Comparison of ENCODE assay signal across 18 cellular contexts in the genomic region with DNA sequence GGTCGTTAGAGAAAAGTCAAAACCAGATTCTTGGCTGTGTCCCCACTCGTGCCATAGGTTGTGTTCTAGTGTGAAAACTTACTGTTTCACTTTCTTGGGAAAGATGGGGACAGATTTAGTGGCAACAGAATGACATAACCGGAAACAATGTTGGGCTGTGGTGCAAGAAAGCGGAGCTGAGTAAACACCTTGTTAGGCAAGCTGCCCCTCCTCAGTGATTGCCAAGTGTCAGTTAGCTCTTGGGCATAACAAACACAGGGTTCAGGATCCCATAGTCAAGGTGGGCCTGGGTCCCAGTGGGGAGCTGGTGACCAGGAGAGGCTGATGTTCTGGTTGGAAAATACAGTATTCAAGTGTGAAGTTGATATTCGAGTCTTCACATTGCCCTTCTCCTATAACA. TPM values are rescaled to one million over a fixed set of nuclear protein-coding genes. Genes with fewer than 3 reads are reported as not detected.
A peak's percentile ranks its signal among the peaks of the same experiment; 100 is the strongest.
DNase-seq lines count a peak whose midpoint lies in the region; ATAC-seq and TF ChIP-seq lines count a peak whose summit lies in the region.
"Had no signal": no experiment of that assay in that cellular context is flagged by ENCODE, and none has a peak within 500 bp of the region (broad histone marks: within the 10 kb centered on the region; RNA-seq: fewer than 3 reads in every experiment).

No MANE protein-coding gene starts in this region.

- ATAC-seq in WTC11: no peak
- ATAC-seq: activated naive CD8-positive, alpha-beta T cell treated with anti-CD3 and anti-CD28 coated beads, Interleukin-2, amount 50 U/mL, for 24 hours had no signal

- CTCF ChIA-PET in WTC11 (lab: Charles Lee): no interaction called here

- no peak for TF ChIP-seq CTCF in WTC11 (IDR thresholded peaks at IDR 0.05)

- H3K27ac ChIP-seq in subcutaneous abdominal adipose tissue (ENCODE audit: low read depth, low read length): peak overlapping the region; percentile 6
- H3K27ac ChIP-seq: transverse colon had no signal

- H3K9ac ChIP-seq in subcutaneous abdominal adipose tissue (ENCODE audit: low read length in 5 of 5): no peak overlapping the region

- H3K4me3 Mint-ChIP-seq in WTC11: no peak overlapping the region
- H3K4me3 Mint-ChIP-seq: activated naive CD8-positive, alpha-beta T cell treated with anti-CD3 and anti-CD28 coated beads, Interleukin-2, amount 50 U/mL, for 24 hours; CD8-positive, alpha-beta memory T cell; central memory CD8-positive, alpha-beta T cell; mesothelial cell of epicardium had no signal

- H3K9me3 Mint-ChIP-seq in WTC11: no peaks in the 10 kb centered on the region
- H3K9me3 Mint-ChIP-seq: activated naive CD8-positive, alpha-beta T cell treated with anti-CD3 and anti-CD28 coated beads, Interleukin-2, amount 50 U/mL, for 24 hours; CD8-positive, alpha-beta memory T cell; central memory CD8-positive, alpha-beta T cell; mesothelial cell of epicardium had no signal

- no peaks in the 10 kb centered on the region for H3K4me1 Mint-ChIP-seq in WTC11
- H3K4me1 Mint-ChIP-seq: activated naive CD8-positive, alpha-beta T cell treated with anti-CD3 and anti-CD28 coated beads, Interleukin-2, amount 50 U/mL, for 24 hours; mesothelial cell of epicardium had no signal

- peaks cover 47% of the 10 kb centered on the region for H3K36me3 Mint-ChIP-seq in WTC11

- no peaks in the 10 kb centered on the region for H3K9me3 ChIP-seq in subcutaneous abdominal adipose tissue (ENCODE audit: control insufficient read depth in 5 of 5, low read length in 5 of 5)
- H3K9me3 ChIP-seq: HAP-1, transverse colon had no signal

- H3K27me3 Mint-ChIP-seq in WTC11 (ENCODE audit: low read depth): no peaks in the 10 kb centered on the region
- H3K27me3 Mint-ChIP-seq: activated naive CD8-positive, alpha-beta T cell treated with anti-CD3 and anti-CD28 coated beads, Interleukin-2, amount 50 U/mL, for 24 hours; CD8-positive, alpha-beta memory T cell; central memory CD8-positive, alpha-beta T cell had no signal

- DNase-seq in activated effector memory CD4-positive, alpha-beta T cell treated with anti-CD3 and anti-CD28 coated beads, Interleukin-2, amount 50 U/mL, for 16 hours: peak; percentile 24
- DNase-seq in activated effector memory CD4-positive, alpha-beta T cell treated with Interleukin-2 at 50 U/mL for 16 hours: no peak
- no peak for DNase-seq in WTC11 (ENCODE audit: low spot score)
- DNase-seq in kidney tubule cell (ENCODE audit: low spot score): peak; percentile 24
- no peak for DNase-seq in NCI-H146 (lab: John Stamatoyannopoulos, UW)
- DNase-seq in stimulated activated naive CD4-positive, alpha-beta T cell (lab: John Stamatoyannopoulos, UW): no peak
- no peak for DNase-seq in CD1c-positive myeloid dendritic cell (ENCODE audit: extremely low spot score)
- DNase-seq: activated CD4-positive, alpha-beta T cell treated with anti-CD3 and anti-CD28 coated beads for 4 hours; activated naive CD8-positive, alpha-beta T cell treated with anti-CD3 and anti-CD28 coated beads, Interleukin-2, amount 50 U/mL, for 24 hours; activated T-cell treated with anti-CD3 and anti-CD28 coated beads, Interleukin-2, amount 50 U/mL, for 1 hour; CD8-positive, alpha-beta memory T cell; NCI-H1048; SHP77; transverse colon had no signal

- 0 out of 2 replicates have a peak overlapping the region, but pooled peaks have one; percentile 28 for H3K27ac Mint-ChIP-seq in WTC11
- H3K27ac Mint-ChIP-seq: activated naive CD8-positive, alpha-beta T cell treated with anti-CD3 and anti-CD28 coated beads, Interleukin-2, amount 50 U/mL, for 24 hours; CD8-positive, alpha-beta memory T cell; mesothelial cell of epicardium had no signal

- H3K4me3 ChIP-seq in subcutaneous abdominal adipose tissue (ENCODE audit: low read depth in 1 of 5, low read length in 5 of 5): no peak overlapping the region
- H3K4me3 ChIP-seq: HAP-1, transverse colon had no signal

- H3K4me1 ChIP-seq in subcutaneous abdominal adipose tissue (ENCODE audit: control insufficient read depth in 5 of 5, insufficient read depth in 5 of 5, low read length in 5 of 5): peaks cover 0 to 18% (median 11%) of the 10 kb centered on the region in 5 donors
- H3K4me1 ChIP-seq: HAP-1 had no signal

- H3K27me3 ChIP-seq in subcutaneous abdominal adipose tissue (ENCODE audit: control insufficient read depth in 5 of 5, insufficient read depth in 4 of 5, low read length in 5 of 5): no peaks in the 10 kb centered on the region
- H3K27me3 ChIP-seq: transverse colon had no signal

- H3K36me3 ChIP-seq in subcutaneous abdominal adipose tissue (ENCODE audit: control insufficient read depth in 5 of 5, insufficient read depth in 5 of 5, low read length in 5 of 5): peaks cover 24 to 67% (median 38%) of the 10 kb centered on the region in 5 donors

- POLR2A ChIA-PET in WTC11 (lab: Charles Lee): interaction anchor here (0.5 kb wide), 1 partner anchor 284 kb away, joined by 3 read pairs; no protein-coding TSS in a partner anchor

TF ChIP-seq in WTC11, 78 proteins besides CTCF, POLR2A, EP300 and RAD21:
- TF ChIP-seq NFATC4 (CRISPR knock-in tag; IDR thresholded peaks at IDR 0.05) (no peak), ZNF396 (CRISPR knock-in tag; IDR thresholded peaks at IDR 0.05; ENCODE audit: borderline replicate concordance) (no peak), ZNF219 (CRISPR knock-in tag; IDR thresholded peaks at IDR 0.05; ENCODE audit: borderline replicate concordance) (no peak), ZNF232 (CRISPR knock-in tag; IDR thresholded peaks at IDR 0.05) (no peak)
- TF ChIP-seq, protein P1, sequence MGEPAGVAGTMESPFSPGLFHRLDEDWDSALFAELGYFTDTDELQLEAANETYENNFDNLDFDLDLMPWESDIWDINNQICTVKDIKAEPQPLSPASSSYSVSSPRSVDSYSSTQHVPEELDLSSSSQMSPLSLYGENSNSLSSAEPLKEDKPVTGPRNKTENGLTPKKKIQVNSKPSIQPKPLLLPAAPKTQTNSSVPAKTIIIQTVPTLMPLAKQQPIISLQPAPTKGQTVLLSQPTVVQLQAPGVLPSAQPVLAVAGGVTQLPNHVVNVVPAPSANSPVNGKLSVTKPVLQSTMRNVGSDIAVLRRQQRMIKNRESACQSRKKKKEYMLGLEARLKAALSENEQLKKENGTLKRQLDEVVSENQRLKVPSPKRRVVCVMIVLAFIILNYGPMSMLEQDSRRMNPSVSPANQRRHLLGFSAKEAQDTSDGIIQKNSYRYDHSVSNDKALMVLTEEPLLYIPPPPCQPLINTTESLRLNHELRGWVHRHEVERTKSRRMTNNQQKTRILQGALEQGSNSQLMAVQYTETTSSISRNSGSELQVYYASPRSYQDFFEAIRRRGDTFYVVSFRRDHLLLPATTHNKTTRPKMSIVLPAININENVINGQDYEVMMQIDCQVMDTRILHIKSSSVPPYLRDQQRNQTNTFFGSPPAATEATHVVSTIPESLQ (CRISPR knock-in tag; IDR thresholded peaks at IDR 0.05): no peak
- TF ChIP-seq, protein P2, sequence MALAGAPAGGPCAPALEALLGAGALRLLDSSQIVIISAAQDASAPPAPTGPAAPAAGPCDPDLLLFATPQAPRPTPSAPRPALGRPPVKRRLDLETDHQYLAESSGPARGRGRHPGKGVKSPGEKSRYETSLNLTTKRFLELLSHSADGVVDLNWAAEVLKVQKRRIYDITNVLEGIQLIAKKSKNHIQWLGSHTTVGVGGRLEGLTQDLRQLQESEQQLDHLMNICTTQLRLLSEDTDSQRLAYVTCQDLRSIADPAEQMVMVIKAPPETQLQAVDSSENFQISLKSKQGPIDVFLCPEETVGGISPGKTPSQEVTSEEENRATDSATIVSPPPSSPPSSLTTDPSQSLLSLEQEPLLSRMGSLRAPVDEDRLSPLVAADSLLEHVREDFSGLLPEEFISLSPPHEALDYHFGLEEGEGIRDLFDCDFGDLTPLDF (CRISPR knock-in tag; IDR thresholded peaks at IDR 0.05): no peak
- TF ChIP-seq, protein P3, sequence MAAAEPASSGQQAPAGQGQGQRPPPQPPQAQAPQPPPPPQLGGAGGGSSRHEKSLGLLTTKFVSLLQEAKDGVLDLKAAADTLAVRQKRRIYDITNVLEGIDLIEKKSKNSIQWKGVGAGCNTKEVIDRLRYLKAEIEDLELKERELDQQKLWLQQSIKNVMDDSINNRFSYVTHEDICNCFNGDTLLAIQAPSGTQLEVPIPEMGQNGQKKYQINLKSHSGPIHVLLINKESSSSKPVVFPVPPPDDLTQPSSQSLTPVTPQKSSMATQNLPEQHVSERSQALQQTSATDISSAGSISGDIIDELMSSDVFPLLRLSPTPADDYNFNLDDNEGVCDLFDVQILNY (CRISPR knock-in tag; IDR thresholded peaks at IDR 0.05): no peak

RNA-seq across cellular contexts. Expression of a gene that starts 15.4 kb away (rescaled TPM):
- 35.1 to 38.5 TPM (median 35.9 TPM) in 3 replicates for total RNA-seq in WTC11 (2021)

RNA-seq across cellular contexts. Expression of a gene that starts 15.6 kb away (rescaled TPM):
- 99.7 to 103 TPM (median 99.7 TPM) in 3 replicates for total RNA-seq in WTC11 (2021)

Comparison
In these comparisons a context has a peak if more than half of its experiments do, and no peak if none do; other contexts are left out.
1. DNase-seq: peak in activated effector memory CD4-positive, alpha-beta T cell treated with anti-CD3 and anti-CD28 coated beads, Interleukin-2, amount 50 U/mL, for 16 hours (single experiment) and kidney tubule cell (single experiment); none in activated effector memory CD4-positive, alpha-beta T cell treated with Interleukin-2 at 50 U/mL for 16 hours (single experiment), WTC11 (single experiment), NCI-H146 (single experiment), stimulated activated naive CD4-positive, alpha-beta T cell (0 of 6) and CD1c-positive myeloid dendritic cell (single experiment).